Comparison of ENCODE assay signal across 27 cellular contexts in the genomic region with DNA sequence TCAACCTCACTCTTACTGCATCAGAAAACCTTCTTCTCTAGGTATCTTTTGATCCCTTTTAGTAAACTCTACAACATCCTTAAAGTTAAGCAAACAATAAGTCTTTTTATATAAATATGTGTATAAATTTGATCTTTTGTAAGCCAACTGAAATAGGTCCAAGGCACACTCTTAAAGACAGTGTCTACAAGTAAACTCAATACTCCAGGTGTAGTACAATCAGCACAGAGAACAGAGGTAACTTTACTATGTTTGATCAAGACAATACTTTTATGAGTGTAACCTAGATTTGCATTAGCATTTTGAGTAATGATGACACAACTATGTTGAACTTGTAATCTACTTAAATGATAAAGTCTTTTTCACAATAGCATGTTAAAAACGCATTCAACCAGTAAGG.
"Had no signal": no experiment of that assay in that cellular context is flagged by ENCODE, and none has a peak within 500 bp of the region (broad histone marks: within the 10 kb centered on the region; RNA-seq: fewer than 3 reads in every experiment).

No MANE protein-coding gene starts in this region.

- FAIRE-seq: astrocyte, bronchial epithelial cell, frontal cortex had no signal

- H3K9me3 ChIP-seq: heart left ventricle had no signal

- ATAC-seq: activated CD4-positive, CD25-positive, alpha-beta regulatory T cell treated with anti-CD3 and anti-CD28 coated beads, Interleukin-2, amount 50 U/mL, for 24 hours; activated CD8-positive, alpha-beta T cell treated with anti-CD3 and anti-CD28 coated beads for 36 hours; activated T-cell treated with anti-CD3 and anti-CD28 coated beads, Interleukin-2, amount 50 U/mL, for 4 hours; activated T-helper 17 cell treated with anti-CD3 and anti-CD28 coated beads, Interleukin-2, amount 50 U/mL, for 72 hours; esophagus mucosa; heart left ventricle had no signal

- H3K27me3 ChIP-seq: brain microvascular endothelial cell, dorsolateral prefrontal cortex, heart left ventricle had no signal

- DNase-seq: activated B cell treated with CpG ODN at 0.5 μM for 24 hours; activated CD4-positive, alpha-beta T cell treated with anti-CD3 and anti-CD28 coated beads for 48 hours; activated CD4-positive, alpha-beta T cell treated with anti-CD3 and anti-CD28 coated beads, Interleukin-2, amount 50 U/mL, for 1 hour; activated CD4-positive, alpha-beta T cell treated with anti-CD3 and anti-CD28 coated beads, Interleukin-2, amount 50 U/mL, for 48 hours; activated CD8-positive, alpha-beta memory T cell treated with anti-CD3 and anti-CD28 coated beads for 24 hours; activated CD8-positive, alpha-beta T cell treated with anti-CD3 and anti-CD28 coated beads for 36 hours; activated effector memory CD4-positive, alpha-beta T cell treated with Interleukin-2 at 50 U/mL for 16 hours; activated gamma-delta T cell treated with Interleukin-2 at 50 U/mL for 16 hours; activated naive CD4-positive, alpha-beta T cell treated with anti-CD3 and anti-CD28 coated beads, Interleukin-2, amount 50 U/mL, for 16 hours; activated naive CD4-positive, alpha-beta T cell treated with Interleukin-2 at 50 U/mL for 16 hours; activated T-cell treated with anti-CD3 and anti-CD28 coated beads, Interleukin-2, amount 50 U/mL, for 4 hours; amniotic stem cell; anterior cingulate cortex; brain microvascular endothelial cell; dorsolateral prefrontal cortex; effector memory CD4-positive, alpha-beta T cell; endodermal cell; foreskin fibroblast; heart left ventricle; T-helper 2 cell had no signal

- H3K4me3 ChIP-seq: coronary artery, dorsolateral prefrontal cortex, heart left ventricle had no signal

- H3K36me3 ChIP-seq: brain microvascular endothelial cell, heart left ventricle had no signal

- H3K27ac ChIP-seq: brain microvascular endothelial cell, coronary artery, dorsolateral prefrontal cortex had no signal
